Comparison of ENCODE assay signal across 11 cellular contexts in genomic region chr13:27226991-27227390, GRCh38.
"Had no signal": no experiment of that assay in that cellular context is flagged by ENCODE, and none has a peak within 500 bp of the region (broad histone marks: within the 10 kb centered on the region; RNA-seq: fewer than 3 reads in every experiment).

No MANE protein-coding gene starts in this region.

- H3K9me3 ChIP-seq: psoas muscle, right lobe of liver had no signal

- H3K4me3 ChIP-seq: left ventricle myocardium inferior, psoas muscle, right lobe of liver, smooth muscle cell had no signal

- H3K27me3 ChIP-seq: brain microvascular endothelial cell, right lobe of liver had no signal

- ATAC-seq: activated CD4-positive, alpha-beta T cell treated with anti-CD3 and anti-CD28 coated beads for 36 hours; foreskin keratinocyte; psoas muscle; right lobe of liver had no signal

- H3K4me1 ChIP-seq: foreskin keratinocyte, psoas muscle, right lobe of liver had no signal

- H3K27ac ChIP-seq: brain microvascular endothelial cell, foreskin keratinocyte, left ventricle myocardium inferior, psoas muscle, right lobe of liver, WERI-Rb-1 had no signal

- DNase-seq: activated CD4-positive, alpha-beta T cell treated with anti-CD3 and anti-CD28 coated beads for 36 hours; activated naive CD8-positive, alpha-beta T cell treated with anti-CD3 and anti-CD28 coated beads, Interleukin-2, amount 10 ng/mL, durations not matched to agents 7 days and 5 days; anterior cingulate cortex; brain microvascular endothelial cell; effector memory CD4-positive, alpha-beta T cell; foreskin keratinocyte; left ventricle myocardium inferior; psoas muscle; right lobe of liver; WERI-Rb-1 had no signal

- H3K36me3 ChIP-seq: brain microvascular endothelial cell, left ventricle myocardium inferior, right lobe of liver, WERI-Rb-1 had no signal

- H3K4me2 ChIP-seq: smooth muscle cell had no signal
